13 cellular contexts compared by ENCODE assay signal in the genomic region with DNA sequence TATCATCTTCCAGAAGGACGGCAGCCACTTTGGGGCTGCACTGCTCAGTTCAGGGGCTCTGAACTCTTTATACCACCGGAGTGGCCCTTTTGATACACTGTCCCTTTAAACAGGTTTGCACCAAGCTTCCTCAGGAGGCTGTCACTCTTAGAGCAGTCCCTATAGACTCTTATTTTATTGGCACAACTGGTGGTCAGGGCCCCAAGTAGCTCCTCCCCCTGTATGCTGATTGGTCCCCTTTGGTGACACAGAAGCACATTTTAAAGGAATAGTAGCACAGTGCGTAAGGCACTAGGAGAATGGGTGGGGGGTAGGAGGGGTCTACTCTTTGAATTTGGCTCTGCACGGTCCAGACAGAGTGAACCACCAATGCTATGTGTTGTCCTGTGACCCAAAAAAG.
DNase-seq lines count a peak whose midpoint lies in the region; FAIRE-seq and TF ChIP-seq lines count a peak whose summit lies in the region.
"Had no signal": no experiment of that assay in that cellular context is flagged by ENCODE, and none has a peak within 500 bp of the region (broad histone marks: within the 10 kb centered on the region; RNA-seq: fewer than 3 reads in every experiment).

No MANE protein-coding gene starts in this region.

- H3K27ac ChIP-seq in small intestine (ENCODE audit: low read depth in 1 of 2, low read length in 1 of 2) = no peak overlapping the region
- no peak overlapping the region for H3K27ac ChIP-seq in CD8-positive, alpha-beta memory T cell (ENCODE audit: low read depth, low read length)
- H3K27ac ChIP-seq in tibial artery = no peak overlapping the region
- H3K27ac ChIP-seq: gastrocnemius medialis had no signal

- H3K4me3 ChIP-seq in Caco-2 (ENCODE audit: low read depth, low read length) (no peak overlapping the region), fibroblast of mammary gland (ENCODE audit: control insufficient read depth, low read depth, low read length) (no peak overlapping the region), small intestine (ENCODE audit: low read depth in 1 of 2, low read length in 2 of 2) (no peak overlapping the region), tibial artery (no peak overlapping the region)
- no peak overlapping the region for H3K4me3 ChIP-seq in CD8-positive, alpha-beta memory T cell (ENCODE audit: low read length)
- H3K4me3 ChIP-seq: gastrocnemius medialis had no signal

- H3K36me3 ChIP-seq in Caco-2 (ENCODE audit: control insufficient read depth, insufficient read depth, low read length) (no peaks in the 10 kb centered on the region), small intestine (ENCODE audit: control insufficient read depth in 2 of 2, insufficient read depth in 2 of 2, low read length in 2 of 2) (no peaks in the 10 kb centered on the region), tibial artery (no peaks in the 10 kb centered on the region)
- H3K36me3 ChIP-seq in CD8-positive, alpha-beta memory T cell (ENCODE audit: insufficient read depth, low read length) = no peaks in the 10 kb centered on the region
- H3K36me3 ChIP-seq: gastrocnemius medialis had no signal

- H3K9me3 Mint-ChIP-seq in Caco-2 (ENCODE audit: unreplicated experiment) = no peaks in the 10 kb centered on the region
- H3K9me3 Mint-ChIP-seq in CD8-positive, alpha-beta memory T cell = peaks cover 0 to 2% (median 0%) of the 10 kb centered on the region in 5 donors
- H3K9me3 Mint-ChIP-seq: T-helper 2 cell treated with Interferon-gamma antibody and Interleukin-4, amounts not matched to agents 5 μg/mL and 100 μg/mL, for 36 hours had no signal

- TF ChIP-seq CTCF in Caco-2 (IDR thresholded peaks at IDR 0.05; ENCODE audit: insufficient read depth in 1 of 2, low read depth in 1 of 2, low read length in 1 of 2, severe bottlenecking in 1 of 2, unreplicated experiment in 1 of 2) (no peak), fibroblast of mammary gland (conservative IDR thresholded peaks at IDR 0.05; ENCODE audit: control insufficient read depth, insufficient read depth, low read depth, low read length) (no peak), tibial artery (IDR thresholded peaks at IDR 0.05) (no peak)

- FAIRE-seq in small intestine (lab: Jason Lieb, UNC) = no peak

- no peaks in the 10 kb centered on the region for H3K4me1 Mint-ChIP-seq in Caco-2 (ENCODE audit: low read depth, unreplicated experiment)
- H3K4me1 Mint-ChIP-seq in CD8-positive, alpha-beta memory T cell = peaks cover 0 to 11% (median 10%) of the 10 kb centered on the region in 3 donors

- H3K27me3 ChIP-seq in Caco-2 (replicated peaks; ENCODE audit: control insufficient read depth, insufficient read depth, low read length) (no peaks in the 10 kb centered on the region), small intestine (ENCODE audit: control insufficient read depth in 2 of 2, insufficient read depth in 2 of 2, low read length in 2 of 2) (no peaks in the 10 kb centered on the region), tibial artery (peaks cover 0 to 2% of the 10 kb centered on the region in 2 donors)
- H3K27me3 ChIP-seq in CD8-positive, alpha-beta memory T cell (ENCODE audit: insufficient read depth, low read length, poor library complexity, severe bottlenecking) = no peaks in the 10 kb centered on the region
- H3K27me3 ChIP-seq: gastrocnemius medialis had no signal

- no peaks in the 10 kb centered on the region for H3K4me1 ChIP-seq in Caco-2
- no peaks in the 10 kb centered on the region for H3K4me1 ChIP-seq in small intestine (ENCODE audit: control insufficient read depth in 2 of 2, insufficient read depth in 1 of 2, low read depth in 1 of 2, low read length in 1 of 2)
- peaks cover 9% of the 10 kb centered on the region for H3K4me1 ChIP-seq in CD8-positive, alpha-beta memory T cell (ENCODE audit: insufficient read depth, low read length)
- peaks cover 0 to 11% (median 0%) of the 10 kb centered on the region in 4 donors for H3K4me1 ChIP-seq in tibial artery

- DNase-seq in Caco-2 (peak; percentile 17 to 49), HT1080 (ENCODE audit: low read depth) (peak; percentile 29), NCI-H82 (lab: John Stamatoyannopoulos, UW) (peak; percentile 75), fibroblast of mammary gland (ENCODE audit: low read depth) (peak; percentile 18), small intestine (no peak), medulla oblongata (ENCODE audit: extremely low spot score) (no peak), tibial artery (no peak)
- no peak for DNase-seq in CD8-positive, alpha-beta memory T cell
- DNase-seq: activated T-cell treated with anti-CD3 and anti-CD28 coated beads, Interleukin-2, amount 50 U/mL, for 48 hours; CD4-positive, CD25-positive, alpha-beta regulatory T cell; central memory CD4-positive, alpha-beta T cell; gastrocnemius medialis had no signal

- CTCF ChIA-PET in Caco-2 (lab: Charles Lee) = no interaction called here
- CTCF ChIA-PET in CD8-positive, alpha-beta memory T cell (lab: Charles Lee) = no interaction called here

- peaks cover 6% of the 10 kb centered on the region for H3K27me3 Mint-ChIP-seq in Caco-2 (ENCODE audit: insufficient read depth, unreplicated experiment)
- H3K27me3 Mint-ChIP-seq in CD8-positive, alpha-beta memory T cell = no peaks in the 10 kb centered on the region

- 83 to 96% (median 89%) methylated on average over 4 of the region's 4 CpGs for WGBS in small intestine, 3 donors

- BruUV-seq in Caco-2 (replicated peaks; lab: Mats Ljungman, UMichigan) = no TSS peak

- H3K4me3 Mint-ChIP-seq in Caco-2 (ENCODE audit: unreplicated experiment) = no peak overlapping the region
- no peak overlapping the region for H3K4me3 Mint-ChIP-seq in CD8-positive, alpha-beta memory T cell
- H3K4me3 Mint-ChIP-seq: T-helper 2 cell treated with Interferon-gamma antibody and Interleukin-4, amounts not matched to agents 5 μg/mL and 100 μg/mL, for 36 hours had no signal

- H3K36me3 Mint-ChIP-seq in Caco-2 (ENCODE audit: insufficient read depth, unreplicated experiment) = no peaks in the 10 kb centered on the region
- H3K36me3 Mint-ChIP-seq in CD8-positive, alpha-beta memory T cell = no peaks in the 10 kb centered on the region

- POLR2A ChIA-PET in Caco-2 (lab: Charles Lee) = no interaction called here
- POLR2A ChIA-PET in CD8-positive, alpha-beta memory T cell (lab: Charles Lee) = no interaction called here

- H3K9me3 ChIP-seq in Caco-2 (no peaks in the 10 kb centered on the region), small intestine (ENCODE audit: control insufficient read depth, low read depth) (no peaks in the 10 kb centered on the region), tibial artery (no peaks in the 10 kb centered on the region)
- no peaks in the 10 kb centered on the region for H3K9me3 ChIP-seq in CD8-positive, alpha-beta memory T cell (ENCODE audit: low read length)
- H3K9me3 ChIP-seq: gastrocnemius medialis had no signal

- H3K27ac Mint-ChIP-seq in Caco-2 (ENCODE audit: unreplicated experiment) = no peak overlapping the region
- H3K27ac Mint-ChIP-seq in CD8-positive, alpha-beta memory T cell = no peak overlapping the region
- H3K27ac Mint-ChIP-seq: CD4-positive, CD25-positive, alpha-beta regulatory T cell; T-helper 2 cell treated with Interferon-gamma antibody and Interleukin-4, amounts not matched to agents 5 μg/mL and 100 μg/mL, for 36 hours had no signal

- intact Hi-C loops in Caco-2 (cut with micrococcal nuclease; ENCODE audit: unreplicated experiment) (no loop called here), tibial artery (cut with DNase I; ENCODE audit: low total_unique reads) (no loop called here)

Comparison
In these comparisons a context has a peak if more than half of its experiments do, and no peak if none do; other contexts are left out.
1. DNase-seq: peak in Caco-2 (2 of 2), HT1080 (single experiment), NCI-H82 (single experiment) and fibroblast of mammary gland (single experiment); none in small intestine (single experiment), CD8-positive, alpha-beta memory T cell (0 of 5), medulla oblongata (single experiment) and tibial artery (0 of 2).